In the genomic region with DNA sequence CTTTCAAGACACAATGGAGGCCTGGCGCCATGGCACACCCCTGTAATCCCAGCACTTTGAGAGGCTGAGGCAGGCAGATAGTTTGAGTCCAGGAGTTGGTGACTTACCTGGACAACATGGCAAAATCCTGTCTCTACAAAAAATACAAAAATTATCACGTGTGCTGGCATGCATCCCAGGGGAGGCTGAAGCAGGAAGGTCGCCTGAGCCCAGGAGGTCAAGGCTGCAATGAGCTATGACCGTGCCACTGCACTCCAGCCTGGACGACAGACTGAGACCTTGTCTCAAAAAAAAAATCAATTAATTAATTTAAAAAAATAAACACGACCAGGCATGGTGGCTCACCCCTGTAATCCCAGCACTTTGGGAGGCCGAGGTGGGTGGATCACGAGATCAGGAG, we compare ENCODE assay signal across 25 cellular contexts. TPM values are rescaled to one million over a fixed set of nuclear protein-coding genes. Genes with fewer than 3 reads are reported as not detected.
DNase-seq lines count a peak whose midpoint lies in the region; ATAC-seq, FAIRE-seq and TF ChIP-seq lines count a peak whose summit lies in the region.
"Had no signal": no experiment of that assay in that cellular context is flagged by ENCODE, and none has a peak within 500 bp of the region (broad histone marks: within the 10 kb centered on the region; RNA-seq: fewer than 3 reads in every experiment).

No MANE protein-coding gene starts in this region.

- ATAC-seq in naive B cell (ENCODE audit: low read depth in 2 of 2) (no peak), GM19328 (IDR thresholded peaks at IDR 0.05; ENCODE audit: unreplicated experiment) (no peak)
- ATAC-seq in stimulated activated memory B cell treated with anti-CD40 and anti-IgM and Interleukin-4, amounts not matched to agents 10 μg/mL and 1 μg/mL and 100 μg/mL, for 72 hours, result no peak
- ATAC-seq: PC-3 had no signal

- no peak for TF ChIP-seq POLR2A in GM12891 (IDR thresholded peaks at IDR 0.05; ENCODE audit: low read depth, low read length)

- no peak overlapping the region for H3K4me3 ChIP-seq in CD4-positive, alpha-beta memory T cell (ENCODE audit: low read length in 2 of 2)
- H3K4me3 ChIP-seq: GM23248 had no signal

- peak overlapping the region in 1 of 8 donors; percentile 43 for H3K4me3 Mint-ChIP-seq in CD4-positive, alpha-beta memory T cell
- H3K4me3 Mint-ChIP-seq in naive B cell (peak overlapping the region in 3 of 8 donors; percentile 16 to 62 (median 60)), progenitor cell of endocrine pancreas (ENCODE audit: low read depth) (peak overlapping the region; percentile 60)
- no peak overlapping the region for H3K4me3 Mint-ChIP-seq in stimulated activated memory B cell treated with anti-CD40 and anti-IgM and Interleukin-4, amounts not matched to agents 10 μg/mL and 1 μg/mL and 100 μg/mL, for 72 hours

- no peaks in the 10 kb centered on the region for H3K27me3 ChIP-seq in CD4-positive, alpha-beta memory T cell (ENCODE audit: insufficient read depth, low read length)

- H3K9me3 Mint-ChIP-seq in CD4-positive, alpha-beta memory T cell, result peaks cover 0 to 5% (median 0%) of the 10 kb centered on the region in 8 donors
- H3K9me3 Mint-ChIP-seq in naive B cell (no peaks in the 10 kb centered on the region), progenitor cell of endocrine pancreas (ENCODE audit: low read depth) (no peaks in the 10 kb centered on the region)
- no peaks in the 10 kb centered on the region for H3K9me3 Mint-ChIP-seq in stimulated activated memory B cell treated with anti-CD40 and anti-IgM and Interleukin-4, amounts not matched to agents 10 μg/mL and 1 μg/mL and 100 μg/mL, for 72 hours

- no peak for DNase-seq in CD4-positive, alpha-beta memory T cell
- DNase-seq in GM12891 (ENCODE audit: insufficient read length, low spot score), result no peak
- DNase-seq in naive B cell, result no peak
- DNase-seq in progenitor cell of endocrine pancreas (ENCODE audit: low spot score, unreplicated experiment), result no peak
- no peak for DNase-seq in NCI-H2227 (lab: John Stamatoyannopoulos, UW; ENCODE audit: unreplicated experiment)
- DNase-seq: Calu3; DMS79 treated with DMSO at 0.1 percent for 48 hours; GF-D8; GM23248; H7; Karpas-422; NCI-H1092; NCI-H1436; NCI-H187; NCI-H446; NCI-H524 treated with DMSO at 0.1 percent for 48 hours; NCI-H82; NK-92 treated with Interleukin-12 subunit alpha and Interleukin-12 subunit beta, amount 100 ng/mL, for 24 hours; PC-3; SK-N-SH had no signal

- peaks cover 9 to 30% (median 23%) of the 10 kb centered on the region in 4 donors for H3K4me1 Mint-ChIP-seq in CD4-positive, alpha-beta memory T cell
- H3K4me1 Mint-ChIP-seq in naive B cell (peaks cover 17 to 37% (median 18%) of the 10 kb centered on the region in 3 donors), progenitor cell of endocrine pancreas (ENCODE audit: low read depth) (peaks cover 20% of the 10 kb centered on the region)
- peaks cover 19% of the 10 kb centered on the region for H3K4me1 Mint-ChIP-seq in stimulated activated memory B cell treated with anti-CD40 and anti-IgM and Interleukin-4, amounts not matched to agents 10 μg/mL and 1 μg/mL and 100 μg/mL, for 72 hours

- H3K36me3 ChIP-seq in CD4-positive, alpha-beta memory T cell (ENCODE audit: insufficient read depth, low read length), result no peaks in the 10 kb centered on the region

- intact Hi-C loops in CD4-positive, alpha-beta memory T cell (cut with micrococcal nuclease), result loop anchor here (10.0 kb wide), 2 partner anchors 860 to 1840 kb away; a partner anchor contains a TSS

- no peak overlapping the region for H3K27ac ChIP-seq in CD4-positive, alpha-beta memory T cell (ENCODE audit: low read depth, low read length)
- H3K27ac ChIP-seq: C4-2B, GM23248 had no signal

- no peaks in the 10 kb centered on the region for H3K27me3 Mint-ChIP-seq in CD4-positive, alpha-beta memory T cell
- H3K27me3 Mint-ChIP-seq in naive B cell (peaks cover 0 to 28% (median 4%) of the 10 kb centered on the region in 3 donors), progenitor cell of endocrine pancreas (no peaks in the 10 kb centered on the region)
- no peaks in the 10 kb centered on the region for H3K27me3 Mint-ChIP-seq in stimulated activated memory B cell treated with anti-CD40 and anti-IgM and Interleukin-4, amounts not matched to agents 10 μg/mL and 1 μg/mL and 100 μg/mL, for 72 hours
- H3K27me3 Mint-ChIP-seq: B cell had no signal

- FAIRE-seq in GM12891 (lab: Jason Lieb, UNC), result peak; percentile 13
- FAIRE-seq: GM18507 had no signal

- H3K27ac Mint-ChIP-seq in CD4-positive, alpha-beta memory T cell, result peak overlapping the region in 4 of 7 donors; percentile 50 to 87 (median 72)
- H3K27ac Mint-ChIP-seq in naive B cell (peak overlapping the region in 4 of 6 donors; percentile 42 to 92 (median 81)), progenitor cell of endocrine pancreas (no peak overlapping the region)
- no peak overlapping the region for H3K27ac Mint-ChIP-seq in stimulated activated memory B cell treated with anti-CD40 and anti-IgM and Interleukin-4, amounts not matched to agents 10 μg/mL and 1 μg/mL and 100 μg/mL, for 72 hours
- H3K27ac Mint-ChIP-seq: B cell had no signal

- H3K36me3 Mint-ChIP-seq in CD4-positive, alpha-beta memory T cell, result peaks cover 0 to 8% of the 10 kb centered on the region in 2 donors
- no peaks in the 10 kb centered on the region for H3K36me3 Mint-ChIP-seq in naive B cell
- peaks cover 3% of the 10 kb centered on the region for H3K36me3 Mint-ChIP-seq in progenitor cell of endocrine pancreas (ENCODE audit: insufficient read depth)
- H3K36me3 Mint-ChIP-seq in stimulated activated memory B cell treated with anti-CD40 and anti-IgM and Interleukin-4, amounts not matched to agents 10 μg/mL and 1 μg/mL and 100 μg/mL, for 72 hours, result peaks cover 2% of the 10 kb centered on the region

- no peak for TF ChIP-seq CTCF in progenitor cell of endocrine pancreas (IDR thresholded peaks at IDR 0.05; ENCODE audit: unreplicated experiment)

- no peaks in the 10 kb centered on the region for H3K4me1 ChIP-seq in CD4-positive, alpha-beta memory T cell (ENCODE audit: insufficient read depth, low read length)

- CTCF ChIA-PET in CD4-positive, alpha-beta memory T cell (lab: Charles Lee; ENCODE audit: partially characterized antibody), result no interaction called here

- POLR2A ChIA-PET in CD4-positive, alpha-beta memory T cell (lab: Charles Lee; ENCODE audit: partially characterized antibody), result no interaction called here

- H3K9me3 ChIP-seq in CD4-positive, alpha-beta memory T cell (ENCODE audit: control insufficient read depth in 1 of 2, low read length in 2 of 2), result no peaks in the 10 kb centered on the region
- H3K9me3 ChIP-seq: SK-N-SH had no signal

TF ChIP-seq in GM12891, 5 proteins besides CTCF, POLR2A, EP300 and RAD21:
- TF ChIP-seq POLR2AphosphoS5 (IDR thresholded peaks at IDR 0.05; ENCODE audit: low read depth, low read length) (no peak), POU2F2 (IDR thresholded peaks at IDR 0.05; ENCODE audit: low read depth, low read length) (no peak), SPI1 (IDR thresholded peaks at IDR 0.05; ENCODE audit: low read depth, low read length) (no peak), PAX5 (IDR thresholded peaks at IDR 0.05; ENCODE audit: insufficient read depth, low read length, severe bottlenecking) (no peak), TAF1 (IDR thresholded peaks at IDR 0.05; ENCODE audit: low read depth, low read length) (no peak)

RNA-seq across cellular contexts. Expression of a gene that starts 2.0 kb away (rescaled TPM):
- total RNA-seq in CD4-positive, alpha-beta memory T cell, result 1 to 10 TPM; 6.4 to 7.2 TPM
- 1 to 10 TPM; 3.8 to 4.7 TPM for polyA plus RNA-seq in CD4-positive, alpha-beta memory T cell
- polyA plus RNA-seq in GM12891 (2012; ENCODE audit: low read depth, missing spikeins), result 12.2 TPM
- 1 to 10 TPM; 3.2 to 6.0 (median 4.7) TPM for polyA plus RNA-seq in naive B cell (ENCODE audit: low read depth in 6 of 6)
- total RNA-seq in progenitor cell of endocrine pancreas, result 110 and 111 TPM in 2 replicates

RNA-seq across cellular contexts. Expression of a gene that starts 4.9 kb away (rescaled TPM):
- 10 to 100 TPM; 13.9 to 15.4 TPM for total RNA-seq in CD4-positive, alpha-beta memory T cell
- 10 to 100 TPM; 14.5 TPM for polyA plus RNA-seq in CD4-positive, alpha-beta memory T cell
- 7.2 TPM for polyA plus RNA-seq in GM12891 (2012; ENCODE audit: low read depth, missing spikeins)
- 10 to 100 TPM; 11.8 to 21.3 (median 16.2) TPM for polyA plus RNA-seq in naive B cell (ENCODE audit: low read depth in 6 of 6)
- 59.0 and 61.3 TPM in 2 replicates for total RNA-seq in progenitor cell of endocrine pancreas

Comparison
In these comparisons a context has a peak if more than half of its experiments do, and no peak if none do; other contexts are left out.
1. H3K27ac Mint-ChIP-seq: peak in CD4-positive, alpha-beta memory T cell (4 of 7) and naive B cell (4 of 6); none in progenitor cell of endocrine pancreas (single experiment) and stimulated activated memory B cell treated with anti-CD40 and anti-IgM and Interleukin-4, amounts not matched to agents 10 μg/mL and 1 μg/mL and 100 μg/mL, for 72 hours (single experiment).
2. RNA of a gene that starts 2.0 kb away (total RNA-seq): 110 to 111 TPM in progenitor cell of endocrine pancreas; 6.4 to 7.2 TPM in CD4-positive, alpha-beta memory T cell; every median in the first group is over 10 times any median in the second.